ENCODE assay signal across 26 cellular contexts in the genomic region with DNA sequence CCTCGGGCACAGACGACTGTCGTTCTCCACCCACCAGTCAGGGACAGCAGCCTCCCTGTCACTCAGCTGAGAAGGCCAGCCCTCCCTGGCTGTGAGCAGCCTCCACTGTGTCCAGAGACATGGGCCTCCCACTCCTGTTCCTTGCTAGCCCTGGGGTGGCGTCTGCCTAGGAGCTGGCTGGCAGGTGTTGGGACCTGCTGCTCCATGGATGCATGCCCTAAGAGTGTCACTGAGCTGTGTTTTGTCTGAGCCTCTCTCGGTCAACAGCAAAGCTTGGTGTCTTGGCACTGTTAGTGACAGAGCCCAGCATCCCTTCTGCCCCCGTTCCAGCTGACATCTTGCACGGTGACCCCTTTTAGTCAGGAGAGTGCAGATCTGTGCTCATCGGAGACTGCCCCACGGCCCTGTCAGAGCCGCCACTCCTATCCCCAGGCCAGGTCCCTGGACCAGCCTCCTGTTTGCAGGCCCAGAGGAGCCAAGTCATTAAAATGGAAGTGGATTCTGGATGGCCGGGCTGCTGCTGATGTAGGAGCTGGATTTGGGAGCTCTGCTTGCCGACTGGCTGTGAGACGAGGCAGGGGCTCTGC. TPM values are rescaled to one million over a fixed set of nuclear protein-coding genes. Genes with fewer than 3 reads are reported as not detected.
DNase-seq lines count a peak whose midpoint lies in the region; ATAC-seq and TF ChIP-seq lines count a peak whose summit lies in the region.
"Had no signal": no experiment of that assay in that cellular context is flagged by ENCODE, and none has a peak within 500 bp of the region (broad histone marks: within the 10 kb centered on the region; RNA-seq: fewer than 3 reads in every experiment).

No MANE protein-coding gene starts in this region.

- ATAC-seq in WTC11 (no peak), GM18907 (IDR thresholded peaks at IDR 0.05; ENCODE audit: unreplicated experiment) (no peak)
- ATAC-seq: CD8-positive, alpha-beta T cell; left colon had no signal

- intact Hi-C loops in stomach (cut with DNase I; ENCODE audit: low total_unique reads) (no loop called here), colonic mucosa (cut with DNase I) (no loop called here)

- H3K36me3 ChIP-seq in hepatocyte (replicated peaks; ENCODE audit: insufficient read depth, low read depth) (no peaks in the 10 kb centered on the region), stomach (peaks cover 30 to 83% (median 74%) of the 10 kb centered on the region in 4 donors), colonic mucosa (no peaks in the 10 kb centered on the region)

- TF ChIP-seq POLR2A in stomach (IDR thresholded peaks at IDR 0.05), result no peak

- no peak overlapping the region for H2AFZ ChIP-seq in hepatocyte

- H3K27ac Mint-ChIP-seq in WTC11, result peak overlapping the region; percentile 76; the same call in 1 of the 2 replicates
- H3K27ac Mint-ChIP-seq: activated naive CD4-positive, alpha-beta T cell treated with anti-CD3 and anti-CD28 coated beads for 36 hours; CD8-positive, alpha-beta T cell had no signal

- CTCF ChIA-PET in WTC11 (lab: Charles Lee), result interaction anchor here (0.6 to 4.9 kb wide), 3 partner anchors 77 to 240 kb away, joined by 3 to 25 read pairs (median 6); no protein-coding TSS in a partner anchor

- WGBS in hepatocyte (ENCODE audit: low lambda C conversion rate, missing lambda C conversion rate), result 91% methylated on average over 13 of the region's 13 CpGs
- 75 to 87% (median 85%) methylated on average over 9 to 13 of the region's 13 CpGs for WGBS in stomach, 5 donors

- DNase-seq in NCI-H146 (lab: John Stamatoyannopoulos, UW) (peak; percentile 91), NCI-H146 treated with DMSO at 0.1 percent for 48 hours (lab: John Stamatoyannopoulos, UW; ENCODE audit: unreplicated experiment) (no peak), WTC11 (ENCODE audit: low spot score) (no peak), hepatocyte (ENCODE audit: low spot score) (no peak), stomach (no peak), colonic mucosa (no peak), NCI-H774 (lab: John Stamatoyannopoulos, UW) (no peak)
- DNase-seq: activated CD4-positive, alpha-beta T cell treated with anti-CD3 and anti-CD28 coated beads for 4 hours; activated naive CD4-positive, alpha-beta T cell treated with anti-CD3 and anti-CD28 coated beads for 36 hours; activated T-cell treated with anti-CD3 and anti-CD28 coated beads, Interleukin-2, amount 50 U/mL, for 48 hours; amygdala; CD8-positive, alpha-beta T cell; heart left ventricle; KG1; left colon; NCI-H1694 treated with DMSO at 0.1 percent for 48 hours; NCI-H2171 treated with DMSO at 0.1 percent for 48 hours; occipital lobe; retina; SK-N-SH; stimulated activated CD4-positive, alpha-beta T cell treated with anti-CD3 and anti-CD28 coated beads, Interleukin-4, amount 100 ng/mL, for 24 hours; stimulated activated naive CD4-positive, alpha-beta T cell treated with Interleukin-2 at 50 U/mL for 16 hours; T-helper 2 cell had no signal

- TF ChIP-seq CTCF in WTC11 (IDR thresholded peaks at IDR 0.05), result no peak
- TF ChIP-seq CTCF in hepatocyte (IDR thresholded peaks at IDR 0.05; ENCODE audit: poor library complexity), result no peak
- TF ChIP-seq CTCF in stomach (IDR thresholded peaks at IDR 0.05), result no peak
- no peak for TF ChIP-seq CTCF in colonic mucosa (IDR thresholded peaks at IDR 0.05)

- H3K27me3 ChIP-seq in hepatocyte (no peaks in the 10 kb centered on the region), stomach (no peaks in the 10 kb centered on the region), colonic mucosa (no peaks in the 10 kb centered on the region)
- H3K27me3 ChIP-seq: heart left ventricle, upper lobe of left lung had no signal

- no peaks in the 10 kb centered on the region for H3K9me3 ChIP-seq in hepatocyte (ENCODE audit: low read depth)
- H3K9me3 ChIP-seq in stomach, result no peaks in the 10 kb centered on the region
- no peaks in the 10 kb centered on the region for H3K9me3 ChIP-seq in colonic mucosa
- H3K9me3 ChIP-seq: heart left ventricle, SK-N-SH, upper lobe of left lung had no signal

- no peaks in the 10 kb centered on the region for H3K79me2 ChIP-seq in hepatocyte

- H3K27ac ChIP-seq in hepatocyte (peak overlapping the region; percentile 71), stomach (peak overlapping the region in 4 of 5 donors; percentile 26 to 81 (median 58)), colonic mucosa (no peak overlapping the region)
- H3K27ac ChIP-seq: upper lobe of left lung had no signal

- H3K27me3 Mint-ChIP-seq in WTC11 (ENCODE audit: low read depth), result peaks cover 12% of the 10 kb centered on the region

- no peak overlapping the region for H3K9ac ChIP-seq in colonic mucosa (ENCODE audit: low read depth in 2 of 2, low read length in 2 of 2)
- H3K9ac ChIP-seq: SK-N-SH had no signal

- POLR2A ChIA-PET in WTC11 (lab: Charles Lee), result no interaction called here

- no peaks in the 10 kb centered on the region for H3K9me2 ChIP-seq in hepatocyte (replicated peaks; ENCODE audit: insufficient read depth)
- H3K9me2 ChIP-seq: SK-N-SH had no signal

- no peaks in the 10 kb centered on the region for H3K9me3 Mint-ChIP-seq in WTC11
- H3K9me3 Mint-ChIP-seq: activated naive CD4-positive, alpha-beta T cell treated with anti-CD3 and anti-CD28 coated beads for 36 hours; CD8-positive, alpha-beta T cell had no signal

- TF ChIP-seq EP300 in stomach (IDR thresholded peaks at IDR 0.05), result no peak

- peaks cover 27% of the 10 kb centered on the region for H3K36me3 Mint-ChIP-seq in WTC11

- H3K4me3 Mint-ChIP-seq in WTC11, result no peak overlapping the region
- H3K4me3 Mint-ChIP-seq: activated naive CD4-positive, alpha-beta T cell treated with anti-CD3 and anti-CD28 coated beads for 36 hours; CD8-positive, alpha-beta T cell had no signal

- H3K4me3 ChIP-seq in hepatocyte, result no peak overlapping the region
- no peak overlapping the region for H3K4me3 ChIP-seq in stomach
- H3K4me3 ChIP-seq in colonic mucosa, result no peak overlapping the region
- H3K4me3 ChIP-seq: heart left ventricle, upper lobe of left lung had no signal

- H4K20me1 ChIP-seq in hepatocyte (ENCODE audit: insufficient read depth, poor library complexity, severe bottlenecking), result no peaks in the 10 kb centered on the region

- peaks cover 37% of the 10 kb centered on the region for H3K4me1 Mint-ChIP-seq in WTC11

- H3K4me2 ChIP-seq in hepatocyte, result no peak overlapping the region
- H3K4me2 ChIP-seq: SK-N-SH had no signal

- H3K4me1 ChIP-seq in hepatocyte (ENCODE audit: insufficient read depth) (peaks cover 10% of the 10 kb centered on the region), stomach (peaks cover 6 to 28% (median 9%) of the 10 kb centered on the region in 4 donors), colonic mucosa (no peaks in the 10 kb centered on the region)
- H3K4me1 ChIP-seq: heart left ventricle, upper lobe of left lung had no signal

TF ChIP-seq in WTC11, 78 proteins besides CTCF, POLR2A, EP300 and RAD21:
- TF ChIP-seq SOX15 (CRISPR knock-in tag; IDR thresholded peaks at IDR 0.05) (no peak), ELF4 (CRISPR knock-in tag; IDR thresholded peaks at IDR 0.05; ENCODE audit: low read depth) (no peak), CREM (CRISPR knock-in tag; IDR thresholded peaks at IDR 0.05) (no peak), TEAD1 (CRISPR knock-in tag; IDR thresholded peaks at IDR 0.05) (no peak), CREB1 (CRISPR knock-in tag; IDR thresholded peaks at IDR 0.05) (no peak), CBFB (CRISPR knock-in tag; IDR thresholded peaks at IDR 0.05; ENCODE audit: low read depth) (no peak), ETV6 (CRISPR knock-in tag; IDR thresholded peaks at IDR 0.05) (no peak), ZNF416 (CRISPR knock-in tag; IDR thresholded peaks at IDR 0.05) (no peak)
- TF ChIP-seq, protein P1, sequence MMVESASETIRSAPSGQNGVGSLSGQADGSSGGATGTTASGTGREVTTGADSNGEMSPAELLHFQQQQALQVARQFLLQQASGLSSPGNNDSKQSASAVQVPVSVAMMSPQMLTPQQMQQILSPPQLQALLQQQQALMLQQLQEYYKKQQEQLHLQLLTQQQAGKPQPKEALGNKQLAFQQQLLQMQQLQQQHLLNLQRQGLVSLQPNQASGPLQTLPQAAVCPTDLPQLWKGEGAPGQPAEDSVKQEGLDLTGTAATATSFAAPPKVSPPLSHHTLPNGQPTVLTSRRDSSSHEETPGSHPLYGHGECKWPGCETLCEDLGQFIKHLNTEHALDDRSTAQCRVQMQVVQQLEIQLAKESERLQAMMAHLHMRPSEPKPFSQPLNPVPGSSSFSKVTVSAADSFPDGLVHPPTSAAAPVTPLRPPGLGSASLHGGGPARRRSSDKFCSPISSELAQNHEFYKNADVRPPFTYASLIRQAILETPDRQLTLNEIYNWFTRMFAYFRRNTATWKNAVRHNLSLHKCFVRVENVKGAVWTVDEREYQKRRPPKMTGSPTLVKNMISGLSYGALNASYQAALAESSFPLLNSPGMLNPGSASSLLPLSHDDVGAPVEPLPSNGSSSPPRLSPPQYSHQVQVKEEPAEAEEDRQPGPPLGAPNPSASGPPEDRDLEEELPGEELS (CRISPR knock-in tag; IDR thresholded peaks at IDR 0.05), result no peak
TF ChIP-seq in WTC11: peak in this region for 0.

RNA-seq across cellular contexts. Expression of a gene that starts 7.9 kb away (rescaled TPM):
- 0.98 to 1.1 TPM (median 0.99 TPM) in 3 replicates for total RNA-seq in WTC11 (2021)
- 0.08 and 0.57 TPM in 2 replicates for total RNA-seq in hepatocyte
- polyA plus RNA-seq in hepatocyte, result 0.30 and 0.51 TPM in 2 replicates
- total RNA-seq in stomach, result 1 to 10 TPM in 4 of 5 donors, not detected in 1; 1.7 to 5.8 (median 4.1) TPM
- polyA plus RNA-seq in stomach, result 1 to 10 TPM in 1 of 3 donors, under 1 TPM in 1, not detected in 1; 0.31 to 1.1 TPM
- 1 to 10 TPM in 1 of 2 donors, under 1 TPM in 1; 0.40 to 1.3 TPM for total RNA-seq in colonic mucosa
- total RNA-seq: HT1080 had no signal

RNA-seq across cellular contexts. Expression of a gene that starts 51.8 kb away (rescaled TPM):
- total RNA-seq in WTC11 (2021) (21.0 to 24.7 TPM (median 24.2 TPM) in 3 replicates), hepatocyte (22.5 and 33.6 TPM in 2 replicates), stomach (10 to 100 TPM in 2 of 5 donors, 1 to 10 TPM in 3; 3.5 to 51.8 (median 9.0) TPM), colonic mucosa (10 to 100 TPM; 18.0 to 25.7 TPM)
- polyA plus RNA-seq in hepatocyte (19.6 and 31.9 TPM in 2 replicates), stomach (10 to 100 TPM; 18.9 to 35.2 (median 20.5) TPM)
